ENCODE assay signal across 2 cellular contexts in the genomic region with DNA sequence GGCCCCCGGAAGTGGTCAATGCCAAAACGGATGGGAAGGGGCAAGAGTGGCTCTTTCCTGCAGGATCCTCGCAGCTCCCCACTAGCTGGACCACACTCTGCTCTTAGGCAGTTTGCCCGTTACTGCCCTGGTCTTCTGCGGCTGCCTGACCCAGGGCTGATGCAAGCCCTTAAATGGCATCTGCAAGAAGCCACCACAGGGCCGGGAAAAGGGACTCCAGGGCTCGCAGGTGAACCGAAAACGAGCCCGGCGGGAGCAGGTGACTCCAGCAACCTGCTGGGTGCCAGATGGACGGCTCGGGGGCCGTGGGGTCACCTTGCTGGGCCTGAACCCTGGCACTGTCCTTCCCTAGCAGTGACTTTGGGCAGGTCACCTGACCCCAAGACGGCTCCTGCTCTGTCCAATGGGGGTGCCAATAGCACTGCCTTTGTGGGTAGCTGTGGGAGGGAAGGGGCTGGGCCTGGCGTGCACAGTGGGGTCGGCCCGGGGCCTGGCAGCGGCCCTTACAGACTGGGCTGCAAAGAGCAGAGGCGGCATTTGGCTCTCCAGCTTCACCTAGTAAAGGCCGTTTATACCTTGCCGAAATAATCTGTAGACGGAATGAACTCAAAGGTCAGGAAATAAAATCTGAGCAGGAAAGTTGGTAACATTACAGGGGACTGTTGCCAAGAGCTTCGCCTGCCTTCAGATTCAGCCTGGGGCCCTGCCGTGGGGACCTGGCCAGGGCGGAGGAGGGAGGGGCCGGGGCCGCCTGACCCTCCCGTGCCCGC.
TF ChIP-seq lines count a peak whose summit lies in the region.

No MANE protein-coding gene starts in this region.

TF ChIP-seq in GM12878, 131 proteins besides CTCF, POLR2A, EP300 and RAD21:
- 0 out of 2 replicates have a peak, but pooled peaks have one; percentile 10 for TF ChIP-seq NR2F1 (conservative IDR thresholded peaks at IDR 0.05)
- no peak for TF ChIP-seq CREM (IDR thresholded peaks at IDR 0.05; ENCODE audit: low read depth)
- no peak for TF ChIP-seq BCL11A (IDR thresholded peaks at IDR 0.05; ENCODE audit: low read depth, low read length)
- peak; percentile 38 for TF ChIP-seq MYC (IDR thresholded peaks at IDR 0.05; ENCODE audit: insufficient read depth, insufficient read length, insufficient replicate concordance, low read length, severe bottlenecking)
- no peak for TF ChIP-seq EED (IDR thresholded peaks at IDR 0.05; ENCODE audit: low read depth)
- TF ChIP-seq, protein P1, sequence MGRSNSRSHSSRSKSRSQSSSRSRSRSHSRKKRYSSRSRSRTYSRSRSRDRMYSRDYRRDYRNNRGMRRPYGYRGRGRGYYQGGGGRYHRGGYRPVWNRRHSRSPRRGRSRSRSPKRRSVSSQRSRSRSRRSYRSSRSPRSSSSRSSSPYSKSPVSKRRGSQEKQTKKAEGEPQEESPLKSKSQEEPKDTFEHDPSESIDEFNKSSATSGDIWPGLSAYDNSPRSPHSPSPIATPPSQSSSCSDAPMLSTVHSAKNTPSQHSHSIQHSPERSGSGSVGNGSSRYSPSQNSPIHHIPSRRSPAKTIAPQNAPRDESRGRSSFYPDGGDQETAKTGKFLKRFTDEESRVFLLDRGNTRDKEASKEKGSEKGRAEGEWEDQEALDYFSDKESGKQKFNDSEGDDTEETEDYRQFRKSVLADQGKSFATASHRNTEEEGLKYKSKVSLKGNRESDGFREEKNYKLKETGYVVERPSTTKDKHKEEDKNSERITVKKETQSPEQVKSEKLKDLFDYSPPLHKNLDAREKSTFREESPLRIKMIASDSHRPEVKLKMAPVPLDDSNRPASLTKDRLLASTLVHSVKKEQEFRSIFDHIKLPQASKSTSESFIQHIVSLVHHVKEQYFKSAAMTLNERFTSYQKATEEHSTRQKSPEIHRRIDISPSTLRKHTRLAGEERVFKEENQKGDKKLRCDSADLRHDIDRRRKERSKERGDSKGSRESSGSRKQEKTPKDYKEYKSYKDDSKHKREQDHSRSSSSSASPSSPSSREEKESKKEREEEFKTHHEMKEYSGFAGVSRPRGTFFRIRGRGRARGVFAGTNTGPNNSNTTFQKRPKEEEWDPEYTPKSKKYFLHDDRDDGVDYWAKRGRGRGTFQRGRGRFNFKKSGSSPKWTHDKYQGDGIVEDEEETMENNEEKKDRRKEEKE (IDR thresholded peaks at IDR 0.05) = no peak
- peak; percentile 75 for TF ChIP-seq POLR2AphosphoS5 (IDR thresholded peaks at IDR 0.05; ENCODE audit: low read length)
- TF ChIP-seq HCFC1 (IDR thresholded peaks at IDR 0.05; ENCODE audit: low read length) = no peak
- TF ChIP-seq, protein P2, sequence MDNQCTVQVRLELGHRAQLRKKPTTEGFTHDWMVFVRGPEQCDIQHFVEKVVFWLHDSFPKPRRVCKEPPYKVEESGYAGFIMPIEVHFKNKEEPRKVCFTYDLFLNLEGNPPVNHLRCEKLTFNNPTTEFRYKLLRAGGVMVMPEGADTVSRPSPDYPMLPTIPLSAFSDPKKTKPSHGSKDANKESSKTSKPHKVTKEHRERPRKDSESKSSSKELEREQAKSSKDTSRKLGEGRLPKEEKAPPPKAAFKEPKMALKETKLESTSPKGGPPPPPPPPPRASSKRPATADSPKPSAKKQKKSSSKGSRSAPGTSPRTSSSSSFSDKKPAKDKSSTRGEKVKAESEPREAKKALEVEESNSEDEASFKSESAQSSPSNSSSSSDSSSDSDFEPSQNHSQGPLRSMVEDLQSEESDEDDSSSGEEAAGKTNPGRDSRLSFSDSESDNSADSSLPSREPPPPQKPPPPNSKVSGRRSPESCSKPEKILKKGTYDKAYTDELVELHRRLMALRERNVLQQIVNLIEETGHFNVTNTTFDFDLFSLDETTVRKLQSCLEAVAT (IDR thresholded peaks at IDR 0.05) = 0 out of 2 replicates have a peak, but pooled peaks have one; percentile 34
- TF ChIP-seq RAD51 (IDR thresholded peaks at IDR 0.05) = peak; percentile 80
- TF ChIP-seq, protein P3, sequence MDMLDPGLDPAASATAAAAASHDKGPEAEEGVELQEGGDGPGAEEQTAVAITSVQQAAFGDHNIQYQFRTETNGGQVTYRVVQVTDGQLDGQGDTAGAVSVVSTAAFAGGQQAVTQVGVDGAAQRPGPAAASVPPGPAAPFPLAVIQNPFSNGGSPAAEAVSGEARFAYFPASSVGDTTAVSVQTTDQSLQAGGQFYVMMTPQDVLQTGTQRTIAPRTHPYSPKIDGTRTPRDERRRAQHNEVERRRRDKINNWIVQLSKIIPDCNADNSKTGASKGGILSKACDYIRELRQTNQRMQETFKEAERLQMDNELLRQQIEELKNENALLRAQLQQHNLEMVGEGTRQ (IDR thresholded peaks at IDR 0.05; ENCODE audit: borderline replicate concordance, low read depth, low read length) = peak; percentile 42
- no peak for TF ChIP-seq ZNF217 (IDR thresholded peaks at IDR 0.05)
- TF ChIP-seq ASH2L (IDR thresholded peaks at IDR 0.05; ENCODE audit: borderline replicate concordance, low read depth) = no peak
- TF ChIP-seq BHLHE40 (IDR thresholded peaks at IDR 0.05; ENCODE audit: borderline replicate concordance in 1 of 2, low read depth in 2 of 2, low read length in 1 of 2) = peak in 1 of 2 experiments; percentile 61; a peak in 2 of 4 replicates
- TF ChIP-seq HDGF (IDR thresholded peaks at IDR 0.05) = peak; percentile 72; the same call in 1 of the 2 replicates
- peak; percentile 72; the same call in 1 of the 2 replicates for TF ChIP-seq NBN (IDR thresholded peaks at IDR 0.05)
- no peak for TF ChIP-seq SREBF2 (IDR thresholded peaks at IDR 0.05; ENCODE audit: low read length)

TF ChIP-seq in HepG2, 621 proteins besides CTCF, POLR2A, EP300 and RAD21 (continues in another document):
- peak; percentile 41 for TF ChIP-seq PHF8 (CRISPR knock-in tag; IDR thresholded peaks at IDR 0.05)
- TF ChIP-seq PITX1 (CRISPR knock-in tag; IDR thresholded peaks at IDR 0.05) = no peak
- TF ChIP-seq, protein P4, sequence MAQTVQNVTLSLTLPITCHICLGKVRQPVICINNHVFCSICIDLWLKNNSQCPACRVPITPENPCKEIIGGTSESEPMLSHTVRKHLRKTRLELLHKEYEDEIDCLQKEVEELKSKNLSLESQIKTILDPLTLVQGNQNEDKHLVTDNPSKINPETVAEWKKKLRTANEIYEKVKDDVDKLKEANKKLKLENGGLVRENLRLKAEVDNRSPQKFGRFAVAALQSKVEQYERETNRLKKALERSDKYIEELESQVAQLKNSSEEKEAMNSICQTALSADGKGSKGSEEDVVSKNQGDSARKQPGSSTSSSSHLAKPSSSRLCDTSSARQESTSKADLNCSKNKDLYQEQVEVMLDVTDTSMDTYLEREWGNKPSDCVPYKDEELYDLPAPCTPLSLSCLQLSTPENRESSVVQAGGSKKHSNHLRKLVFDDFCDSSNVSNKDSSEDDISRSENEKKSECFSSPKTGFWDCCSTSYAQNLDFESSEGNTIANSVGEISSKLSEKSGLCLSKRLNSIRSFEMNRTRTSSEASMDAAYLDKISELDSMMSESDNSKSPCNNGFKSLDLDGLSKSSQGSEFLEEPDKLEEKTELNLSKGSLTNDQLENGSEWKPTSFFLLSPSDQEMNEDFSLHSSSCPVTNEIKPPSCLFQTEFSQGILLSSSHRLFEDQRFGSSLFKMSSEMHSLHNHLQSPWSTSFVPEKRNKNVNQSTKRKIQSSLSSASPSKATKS (CRISPR knock-in tag; IDR thresholded peaks at IDR 0.05) = no peak
- TF ChIP-seq NAIF1 (CRISPR knock-in tag; IDR thresholded peaks at IDR 0.05; ENCODE audit: borderline replicate concordance) = no peak
- no peak; the same call in 1 of the 2 replicates for TF ChIP-seq ZNF124 (CRISPR knock-in tag; IDR thresholded peaks at IDR 0.05)
- no peak for TF ChIP-seq PHF20 (CRISPR knock-in tag; IDR thresholded peaks at IDR 0.05)
- no peak for TF ChIP-seq ZNF343 (CRISPR knock-in tag; IDR thresholded peaks at IDR 0.05)
- peak; percentile 32; the same call in 1 of the 2 replicates for TF ChIP-seq ZNF350 (CRISPR knock-in tag; IDR thresholded peaks at IDR 0.05; ENCODE audit: borderline replicate concordance, low read depth)
- TF ChIP-seq CBFB (CRISPR knock-in tag; IDR thresholded peaks at IDR 0.05) = 0 out of 2 replicates have a peak, but pooled peaks have one; percentile 28
- 0 out of 2 replicates have a peak, but pooled peaks have one; percentile 70 for TF ChIP-seq REPIN1 (CRISPR knock-in tag; IDR thresholded peaks at IDR 0.05; ENCODE audit: borderline replicate concordance, low read depth)
- TF ChIP-seq, protein P5, sequence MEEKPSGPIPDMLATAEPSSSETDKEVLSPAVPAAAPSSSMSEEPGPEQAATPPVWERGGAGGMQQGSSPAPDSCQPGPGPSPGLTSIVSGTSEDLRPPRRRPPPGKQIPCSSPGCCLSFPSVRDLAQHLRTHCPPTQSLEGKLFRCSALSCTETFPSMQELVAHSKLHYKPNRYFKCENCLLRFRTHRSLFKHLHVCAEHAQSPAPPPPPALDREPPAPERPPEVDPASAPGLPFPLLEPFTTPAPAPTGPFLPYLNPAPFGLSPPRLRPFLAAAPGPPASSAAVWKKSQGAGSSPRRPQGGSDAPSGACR (CRISPR knock-in tag; IDR thresholded peaks at IDR 0.05) = peak; percentile 71; the same call in 1 of the 2 replicates
- no peak for TF ChIP-seq GABPB1 (CRISPR knock-in tag; IDR thresholded peaks at IDR 0.05)
- TF ChIP-seq, protein P6, sequence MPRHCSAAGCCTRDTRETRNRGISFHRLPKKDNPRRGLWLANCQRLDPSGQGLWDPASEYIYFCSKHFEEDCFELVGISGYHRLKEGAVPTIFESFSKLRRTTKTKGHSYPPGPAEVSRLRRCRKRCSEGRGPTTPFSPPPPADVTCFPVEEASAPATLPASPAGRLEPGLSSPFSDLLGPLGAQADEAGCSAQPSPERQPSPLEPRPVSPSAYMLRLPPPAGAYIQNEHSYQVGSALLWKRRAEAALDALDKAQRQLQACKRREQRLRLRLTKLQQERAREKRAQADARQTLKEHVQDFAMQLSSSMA (CRISPR knock-in tag; IDR thresholded peaks at IDR 0.05) = no peak; the same call in 1 of the 2 replicates
- TF ChIP-seq SRF (IDR thresholded peaks at IDR 0.05; ENCODE audit: low read depth, low read length) = no peak
- TF ChIP-seq NR1H2 (CRISPR knock-in tag; IDR thresholded peaks at IDR 0.05; ENCODE audit: borderline replicate concordance, low read depth) = no peak
- TF ChIP-seq, protein P7, sequence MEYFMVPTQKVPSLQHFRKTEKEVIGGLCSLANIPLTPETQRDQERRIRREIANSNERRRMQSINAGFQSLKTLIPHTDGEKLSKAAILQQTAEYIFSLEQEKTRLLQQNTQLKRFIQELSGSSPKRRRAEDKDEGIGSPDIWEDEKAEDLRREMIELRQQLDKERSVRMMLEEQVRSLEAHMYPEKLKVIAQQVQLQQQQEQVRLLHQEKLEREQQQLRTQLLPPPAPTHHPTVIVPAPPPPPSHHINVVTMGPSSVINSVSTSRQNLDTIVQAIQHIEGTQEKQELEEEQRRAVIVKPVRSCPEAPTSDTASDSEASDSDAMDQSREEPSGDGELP (IDR thresholded peaks at IDR 0.05; ENCODE audit: borderline replicate concordance, low read depth) = 0 out of 2 replicates have a peak, but pooled peaks have one; percentile 4
- TF ChIP-seq, protein P3 (IDR thresholded peaks at IDR 0.05; ENCODE audit: low read depth, low read length) = peak; percentile 41; the same call in 1 of the 2 replicates
- TF ChIP-seq, protein P3 (CRISPR knock-in tag; IDR thresholded peaks at IDR 0.05; ENCODE audit: borderline replicate concordance) = peak; percentile 65; the same call in 1 of the 2 replicates
- no peak for TF ChIP-seq NFIB (CRISPR knock-in tag; IDR thresholded peaks at IDR 0.05; ENCODE audit: borderline replicate concordance)
- no peak for TF ChIP-seq ZNF75D (CRISPR knock-in tag; IDR thresholded peaks at IDR 0.05; ENCODE audit: borderline replicate concordance)
- TF ChIP-seq NCOA1 (CRISPR knock-in tag; IDR thresholded peaks at IDR 0.05) = peak; percentile 77; the same call in 1 of the 2 replicates
- TF ChIP-seq EEA1 (CRISPR knock-in tag; IDR thresholded peaks at IDR 0.05; ENCODE audit: borderline replicate concordance) = no peak
- TF ChIP-seq, protein P8, sequence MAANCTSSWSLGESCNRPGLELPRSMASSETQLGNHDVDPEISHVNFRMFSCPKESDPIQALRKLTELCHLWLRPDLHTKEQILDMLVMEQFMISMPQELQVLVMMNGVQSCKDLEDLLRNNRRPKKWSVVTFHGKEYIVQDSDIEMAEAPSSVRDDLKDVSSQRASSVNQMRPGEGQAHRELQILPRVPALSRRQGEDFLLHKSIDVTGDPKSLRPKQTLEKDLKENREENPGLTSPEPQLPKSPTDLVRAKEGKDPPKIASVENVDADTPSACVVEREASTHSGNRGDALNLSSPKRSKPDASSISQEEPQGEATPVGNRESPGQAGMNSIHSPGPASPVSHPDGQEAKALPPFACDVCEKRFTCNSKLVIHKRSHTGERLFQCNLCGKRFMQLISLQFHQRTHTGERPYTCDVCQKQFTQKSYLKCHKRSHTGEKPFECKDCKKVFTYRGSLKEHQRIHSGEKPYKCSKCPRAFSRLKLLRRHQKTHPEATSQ (CRISPR knock-in tag; IDR thresholded peaks at IDR 0.05; ENCODE audit: borderline replicate concordance) = no peak
- TF ChIP-seq, protein P9, sequence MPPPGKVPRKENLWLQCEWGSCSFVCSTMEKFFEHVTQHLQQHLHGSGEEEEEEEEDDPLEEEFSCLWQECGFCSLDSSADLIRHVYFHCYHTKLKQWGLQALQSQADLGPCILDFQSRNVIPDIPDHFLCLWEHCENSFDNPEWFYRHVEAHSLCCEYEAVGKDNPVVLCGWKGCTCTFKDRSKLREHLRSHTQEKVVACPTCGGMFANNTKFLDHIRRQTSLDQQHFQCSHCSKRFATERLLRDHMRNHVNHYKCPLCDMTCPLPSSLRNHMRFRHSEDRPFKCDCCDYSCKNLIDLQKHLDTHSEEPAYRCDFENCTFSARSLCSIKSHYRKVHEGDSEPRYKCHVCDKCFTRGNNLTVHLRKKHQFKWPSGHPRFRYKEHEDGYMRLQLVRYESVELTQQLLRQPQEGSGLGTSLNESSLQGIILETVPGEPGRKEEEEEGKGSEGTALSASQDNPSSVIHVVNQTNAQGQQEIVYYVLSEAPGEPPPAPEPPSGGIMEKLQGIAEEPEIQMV (CRISPR knock-in tag; IDR thresholded peaks at IDR 0.05; ENCODE audit: low read depth) = no peak
- no peak for TF ChIP-seq NCOA5 (CRISPR knock-in tag; IDR thresholded peaks at IDR 0.05)
- TF ChIP-seq ISL2 (CRISPR knock-in tag; IDR thresholded peaks at IDR 0.05) = 0 out of 2 replicates have a peak, but pooled peaks have one; percentile 23
- TF ChIP-seq, protein P10, sequence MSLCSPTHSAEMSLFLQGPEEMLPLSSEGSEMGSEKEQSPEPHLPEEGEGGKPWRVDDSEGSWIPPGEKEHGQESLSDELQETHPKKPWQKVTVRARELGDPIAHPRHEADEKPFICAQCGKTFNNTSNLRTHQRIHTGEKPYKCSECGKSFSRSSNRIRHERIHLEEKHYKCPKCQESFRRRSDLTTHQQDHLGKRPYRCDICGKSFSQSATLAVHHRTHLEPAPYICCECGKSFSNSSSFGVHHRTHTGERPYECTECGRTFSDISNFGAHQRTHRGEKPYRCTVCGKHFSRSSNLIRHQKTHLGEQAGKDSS (CRISPR knock-in tag; IDR thresholded peaks at IDR 0.05; ENCODE audit: borderline replicate concordance, low read depth) = peak; percentile 42; the same call in 1 of the 2 replicates
- no peak for TF ChIP-seq TRIM24 (CRISPR knock-in tag; IDR thresholded peaks at IDR 0.05)
